Comparison of ENCODE assay signal across 17 cellular contexts in the genomic region with DNA sequence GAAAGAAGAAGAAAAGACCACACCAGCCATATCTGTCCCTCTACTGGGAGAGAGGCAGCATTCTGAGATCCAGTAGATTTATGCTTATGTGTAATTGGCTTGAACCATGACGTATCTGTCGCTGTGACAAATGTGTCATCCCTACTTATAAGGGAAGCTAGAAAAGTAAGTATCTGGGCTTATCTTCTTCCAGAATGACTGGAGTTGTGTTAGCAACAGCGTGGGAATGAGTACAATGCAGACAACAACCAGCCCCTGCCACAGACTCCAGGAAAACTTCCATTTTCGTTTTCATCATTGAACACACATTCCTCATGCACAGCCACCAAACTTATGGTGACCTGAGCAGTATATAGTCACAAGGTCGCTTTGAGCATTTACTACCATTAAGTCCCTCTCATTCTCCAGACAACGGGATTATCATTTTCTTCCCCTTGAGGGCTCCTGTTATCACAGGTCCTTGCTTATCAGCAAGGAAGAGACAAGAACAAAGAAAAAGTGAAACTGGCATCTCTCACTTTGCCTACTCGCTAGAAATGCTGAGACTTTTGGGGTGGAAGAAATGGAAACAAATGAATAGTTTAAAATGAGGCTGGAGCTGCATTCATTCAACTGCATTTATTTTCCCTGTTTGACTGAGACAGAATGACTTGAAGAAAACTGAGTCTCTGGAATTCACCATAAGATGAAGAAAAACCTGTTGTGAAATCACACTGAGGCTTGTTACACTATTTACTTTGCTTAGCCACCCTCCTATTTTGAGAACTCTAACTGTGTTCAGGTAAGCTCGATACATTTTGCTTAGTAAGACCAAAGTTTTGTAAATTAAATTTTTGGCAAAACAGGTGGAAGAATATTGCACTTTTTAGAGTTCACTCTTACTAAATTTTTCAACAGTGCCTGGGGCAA.
DNase-seq lines count a peak whose midpoint lies in the region; ATAC-seq, FAIRE-seq and TF ChIP-seq lines count a peak whose summit lies in the region.
"Had no signal": no experiment of that assay in that cellular context is flagged by ENCODE, and none has a peak within 500 bp of the region (broad histone marks: within the 10 kb centered on the region; RNA-seq: fewer than 3 reads in every experiment).

No MANE protein-coding gene starts in this region.

- H2BK5ac ChIP-seq in mesendoderm (ENCODE audit: low read length) = no peak overlapping the region

- H3K27ac ChIP-seq in mesendoderm (ENCODE audit: low read depth, low read length) (no peak overlapping the region), A673 (ENCODE audit: low read depth, low read length, poor library complexity, severe bottlenecking) (no peak overlapping the region)
- H3K27ac ChIP-seq: gastrocnemius medialis had no signal

- H3K18ac ChIP-seq in mesendoderm (ENCODE audit: low read length) = no peak overlapping the region

- H3K79me1 ChIP-seq in mesendoderm (ENCODE audit: low read length) = no peaks in the 10 kb centered on the region

- no peak overlapping the region for H2BK15ac ChIP-seq in mesendoderm (replicated peaks; ENCODE audit: low read depth)

- H3K36me3 ChIP-seq in bronchial epithelial cell (ENCODE audit: control insufficient read depth, insufficient read depth, low read length) (no peaks in the 10 kb centered on the region), mesendoderm (ENCODE audit: control insufficient read depth, insufficient read depth, low read length) (no peaks in the 10 kb centered on the region), A673 (ENCODE audit: insufficient read depth, low read length, poor library complexity, severe bottlenecking) (no peaks in the 10 kb centered on the region)
- H3K36me3 ChIP-seq: gastrocnemius medialis had no signal

- no peak overlapping the region for H2AK5ac ChIP-seq in mesendoderm (ENCODE audit: low read length)

- no peak for FAIRE-seq in bronchial epithelial cell (lab: Jason Lieb, UNC)
- no peak for FAIRE-seq in GM19239 (lab: Jason Lieb, UNC)
- FAIRE-seq: H1, K562 had no signal

- H3K4me3 ChIP-seq in bronchial epithelial cell (ENCODE audit: low read depth, low read length) (no peak overlapping the region), mesendoderm (ENCODE audit: low read length) (no peak overlapping the region), A673 (ENCODE audit: low read depth, low read length, poor library complexity, severe bottlenecking) (no peak overlapping the region)
- H3K4me3 ChIP-seq: gastrocnemius medialis, K562, skin epidermis had no signal

- CTCF ChIA-PET in A673 (lab: Charles Lee) = no interaction called here

- peaks cover 6% of the 10 kb centered on the region for H3K4me1 ChIP-seq in mesendoderm (ENCODE audit: control insufficient read depth, low read depth, low read length)
- no peaks in the 10 kb centered on the region for H3K4me1 ChIP-seq in A673 (ENCODE audit: insufficient read depth, low read length, poor library complexity, severe bottlenecking)
- H3K4me1 ChIP-seq: gastrocnemius medialis had no signal

- H4K5ac ChIP-seq in mesendoderm (ENCODE audit: low read length) = no peak overlapping the region

- H2BK120ac ChIP-seq in mesendoderm (ENCODE audit: low read depth, low read length) = no peak overlapping the region

- no peak for ATAC-seq in Right ventricle myocardium superior (ENCODE audit: poor library complexity)
- ATAC-seq: gastrocnemius medialis, K562 had no signal

- no CpG with 5 or more reads among the region's 8 CpGs for WGBS in mesendoderm (ENCODE audit: extremely low coverage, insufficient coverage, low lambda C conversion rate)

- no peak overlapping the region for H4K8ac ChIP-seq in mesendoderm (ENCODE audit: low read depth, low read length)

- POLR2A ChIA-PET in A673 (lab: Charles Lee; ENCODE audit: low non-redundant PET) = no interaction called here

- H3K9me3 ChIP-seq in A673 (ENCODE audit: low read depth, low read length, poor library complexity, severe bottlenecking) = no peaks in the 10 kb centered on the region
- H3K9me3 ChIP-seq: gastrocnemius medialis had no signal

- DNase-seq in EH (ENCODE audit: low read depth) (peak; percentile 48), M059J (ENCODE audit: low read depth) (peak; percentile 80), bronchial epithelial cell (ENCODE audit: low read depth) (peak; percentile 62), mesendoderm (peak; percentile 88), GM19239 (ENCODE audit: insufficient read length, low spot score) (no peak), A673 (ENCODE audit: low spot score) (no peak), Right ventricle myocardium superior (no peak)
- DNase-seq in stimulated activated CD4-positive, alpha-beta T cell treated with anti-CD3 and anti-CD28 coated beads, Interleukin-4, amount 100 ng/mL, for 24 hours = no peak
- DNase-seq: activated B cell treated with CpG ODN at 0.5 μM for 24 hours; activated naive CD4-positive, alpha-beta T cell; gastrocnemius medialis; midbrain; NCI-H1417 treated with DMSO at 0.1 percent for 48 hours; NCI-H2227 treated with DMSO at 0.1 percent for 48 hours had no signal

- H3K27me3 ChIP-seq in bronchial epithelial cell (ENCODE audit: control insufficient read depth, insufficient read depth, low read length) = no peaks in the 10 kb centered on the region
- H3K27me3 ChIP-seq in mesendoderm (ENCODE audit: insufficient read depth, low read length, poor library complexity) = no peaks in the 10 kb centered on the region
- peaks cover 2% of the 10 kb centered on the region for H3K27me3 ChIP-seq in A673 (replicated peaks; ENCODE audit: insufficient read depth, low read depth, low read length, poor library complexity)
- H3K27me3 ChIP-seq: gastrocnemius medialis had no signal

- H3K4me2 ChIP-seq in mesendoderm (ENCODE audit: low read length) = no peak overlapping the region

- H3K9ac ChIP-seq in mesendoderm (ENCODE audit: low read length) = no peak overlapping the region

- TF ChIP-seq CTCF in bronchial epithelial cell (IDR thresholded peaks at IDR 0.05; ENCODE audit: insufficient read depth, low read length, severe bottlenecking) = no peak
- no peak for TF ChIP-seq CTCF in A673 (conservative IDR thresholded peaks at IDR 0.05; ENCODE audit: low read depth, low read length)

- intact Hi-C loops in A673 (cut with micrococcal nuclease; ENCODE audit: unreplicated experiment) = no loop called here
- intact Hi-C loops in Right ventricle myocardium superior (cut with DNase I) = no loop called here

- no peaks in the 10 kb centered on the region for H3K79me2 ChIP-seq in mesendoderm (ENCODE audit: control insufficient read depth, insufficient read depth, low read length)

- no TSS peak for BruUV-seq in A673 (replicated peaks; lab: Mats Ljungman, UMichigan)

- no peak overlapping the region for H3K4ac ChIP-seq in mesendoderm (ENCODE audit: low read depth, low read length)

- no peak overlapping the region for H3K56ac ChIP-seq in mesendoderm (ENCODE audit: low read length)

- no peak overlapping the region for H3K23ac ChIP-seq in mesendoderm (ENCODE audit: low read length)

Comparison
In these comparisons a context has a peak if more than half of its experiments do, and no peak if none do; other contexts are left out.
1. DNase-seq: peak in EH (single experiment), M059J (single experiment), bronchial epithelial cell (single experiment) and mesendoderm (single experiment); none in GM19239 (single experiment), stimulated activated CD4-positive, alpha-beta T cell treated with anti-CD3 and anti-CD28 coated beads, Interleukin-4, amount 100 ng/mL, for 24 hours (single experiment), A673 (single experiment) and Right ventricle myocardium superior (single experiment).